ENCODE assay signal across 9 cellular contexts in the genomic region with DNA sequence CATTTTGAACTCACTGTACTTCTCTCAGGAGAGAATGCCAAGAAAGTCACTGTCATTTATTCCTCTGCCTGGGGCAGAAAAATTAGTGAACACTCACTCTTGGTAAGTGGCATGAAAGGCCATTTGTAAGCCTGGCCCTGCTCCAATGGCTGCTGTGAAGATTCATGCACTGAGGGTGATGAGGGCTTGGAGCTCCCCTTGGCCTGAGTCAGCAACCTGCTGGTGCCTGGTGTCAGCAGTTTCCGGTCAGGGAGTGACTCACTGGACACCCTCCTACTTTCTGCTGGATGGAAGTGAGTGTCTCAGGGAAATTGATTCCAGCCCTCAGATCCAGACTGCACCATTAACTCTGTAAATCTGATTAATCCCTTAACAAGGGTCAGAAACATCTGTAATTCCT. TPM values are rescaled to one million over a fixed set of nuclear protein-coding genes. Genes with fewer than 3 reads are reported as not detected.
DNase-seq lines count a peak whose midpoint lies in the region; ATAC-seq and TF ChIP-seq lines count a peak whose summit lies in the region.
"Had no signal": no experiment of that assay in that cellular context is flagged by ENCODE, and none has a peak within 500 bp of the region (broad histone marks: within the 10 kb centered on the region; RNA-seq: fewer than 3 reads in every experiment).

No MANE protein-coding gene starts in this region.

- no peak for TF ChIP-seq CTCF in choroid plexus epithelial cell (conservative IDR thresholded peaks at IDR 0.05; ENCODE audit: low read depth, low read length)
- TF ChIP-seq CTCF in colonic mucosa (IDR thresholded peaks at IDR 0.05), result no peak

- POLR2A ChIA-PET in naive thymus-derived CD4-positive, alpha-beta T cell (lab: Charles Lee), result no interaction called here
- POLR2A ChIA-PET in CD4-positive, alpha-beta memory T cell (lab: Charles Lee; ENCODE audit: partially characterized antibody), result no interaction called here

- ATAC-seq in naive thymus-derived CD4-positive, alpha-beta T cell, result peak; percentile 49
- no peak for ATAC-seq in HG02970 (IDR thresholded peaks at IDR 0.05; ENCODE audit: low FRiP score, unreplicated experiment)

- no peaks in the 10 kb centered on the region for H3K27me3 ChIP-seq in naive thymus-derived CD4-positive, alpha-beta T cell (ENCODE audit: control insufficient read depth in 2 of 2, insufficient read depth in 2 of 2, low read length in 2 of 2)
- no peaks in the 10 kb centered on the region for H3K27me3 ChIP-seq in colonic mucosa
- no peaks in the 10 kb centered on the region for H3K27me3 ChIP-seq in CD4-positive, alpha-beta memory T cell (ENCODE audit: insufficient read depth, low read length)

- peaks cover 0 to 9% (median 5%) of the 10 kb centered on the region in 5 donors for H3K27me3 Mint-ChIP-seq in naive thymus-derived CD4-positive, alpha-beta T cell
- H3K27me3 Mint-ChIP-seq in CD4-positive, alpha-beta memory T cell, result peaks cover 3 to 5% of the 10 kb centered on the region in 2 donors

- no peak overlapping the region for H3K9ac ChIP-seq in colonic mucosa (ENCODE audit: low read depth in 2 of 2, low read length in 2 of 2)

- DNase-seq in DMS53 treated with DMSO at 0.1 percent for 48 hours (lab: John Stamatoyannopoulos, UW; ENCODE audit: unreplicated experiment) (peak; percentile 17), NCI-H2196 (lab: John Stamatoyannopoulos, UW; ENCODE audit: unreplicated experiment) (peak; percentile 68), choroid plexus epithelial cell (ENCODE audit: low read depth) (peak; percentile 94), NCI-H2081 treated with DMSO at 0.1 percent for 48 hours (lab: John Stamatoyannopoulos, UW) (no peak), colonic mucosa (no peak)
- no peak for DNase-seq in naive thymus-derived CD4-positive, alpha-beta T cell
- no peak for DNase-seq in CD4-positive, alpha-beta memory T cell
- DNase-seq: activated CD4-positive, alpha-beta T cell treated with anti-CD3 and anti-CD28 coated beads, Interleukin-2, amount 10 ng/mL, durations not matched to agents 7 days and 5 days had no signal

- H3K4me1 Mint-ChIP-seq in naive thymus-derived CD4-positive, alpha-beta T cell, result no peaks in the 10 kb centered on the region
- no peaks in the 10 kb centered on the region for H3K4me1 Mint-ChIP-seq in CD4-positive, alpha-beta memory T cell
- H3K4me1 Mint-ChIP-seq: activated CD4-positive, alpha-beta T cell treated with anti-CD3 and anti-CD28 coated beads, Interleukin-2, amount 10 ng/mL, durations not matched to agents 7 days and 5 days had no signal

- H3K27ac ChIP-seq in naive thymus-derived CD4-positive, alpha-beta T cell (ENCODE audit: low read depth, low read length), result no peak overlapping the region
- H3K27ac ChIP-seq in colonic mucosa, result no peak overlapping the region
- no peak overlapping the region for H3K27ac ChIP-seq in CD4-positive, alpha-beta memory T cell (ENCODE audit: low read depth, low read length)

- peaks cover 0 to 11% (median 4%) of the 10 kb centered on the region in 5 donors for H3K36me3 Mint-ChIP-seq in naive thymus-derived CD4-positive, alpha-beta T cell
- H3K36me3 Mint-ChIP-seq in CD4-positive, alpha-beta memory T cell, result peaks cover 0 to 3% of the 10 kb centered on the region in 2 donors

- intact Hi-C loops in naive thymus-derived CD4-positive, alpha-beta T cell (cut with micrococcal nuclease), result no loop called here
- intact Hi-C loops in colonic mucosa (cut with DNase I), result no loop called here
- intact Hi-C loops in CD4-positive, alpha-beta memory T cell (cut with micrococcal nuclease), result no loop called here

- H3K9me3 ChIP-seq in naive thymus-derived CD4-positive, alpha-beta T cell (ENCODE audit: control insufficient read depth in 2 of 3, low read length in 3 of 3), result no peaks in the 10 kb centered on the region
- no peaks in the 10 kb centered on the region for H3K9me3 ChIP-seq in colonic mucosa
- no peaks in the 10 kb centered on the region for H3K9me3 ChIP-seq in CD4-positive, alpha-beta memory T cell (ENCODE audit: control insufficient read depth in 1 of 2, low read length in 2 of 2)

- no peaks in the 10 kb centered on the region for H3K36me3 ChIP-seq in naive thymus-derived CD4-positive, alpha-beta T cell (ENCODE audit: control insufficient read depth in 2 of 3, insufficient read depth in 3 of 3, low read length in 3 of 3)
- no peaks in the 10 kb centered on the region for H3K36me3 ChIP-seq in colonic mucosa
- H3K36me3 ChIP-seq in CD4-positive, alpha-beta memory T cell (ENCODE audit: insufficient read depth, low read length), result no peaks in the 10 kb centered on the region

- no peak overlapping the region for H3K4me3 ChIP-seq in choroid plexus epithelial cell (ENCODE audit: low read depth, low read length)
- no peak overlapping the region for H3K4me3 ChIP-seq in naive thymus-derived CD4-positive, alpha-beta T cell (ENCODE audit: low read length)
- no peak overlapping the region for H3K4me3 ChIP-seq in colonic mucosa
- H3K4me3 ChIP-seq in CD4-positive, alpha-beta memory T cell (ENCODE audit: low read length in 2 of 2), result no peak overlapping the region

- H3K9me3 Mint-ChIP-seq in naive thymus-derived CD4-positive, alpha-beta T cell, result peaks cover 0 to 21% (median 10%) of the 10 kb centered on the region in 11 donors
- H3K9me3 Mint-ChIP-seq in CD4-positive, alpha-beta memory T cell, result peaks cover 0 to 13% (median 8%) of the 10 kb centered on the region in 8 donors

- H3K4me3 Mint-ChIP-seq in naive thymus-derived CD4-positive, alpha-beta T cell, result no peak overlapping the region
- H3K4me3 Mint-ChIP-seq in CD4-positive, alpha-beta memory T cell, result no peak overlapping the region
- H3K4me3 Mint-ChIP-seq: activated CD4-positive, alpha-beta T cell treated with anti-CD3 and anti-CD28 coated beads, Interleukin-2, amount 10 ng/mL, durations not matched to agents 7 days and 5 days had no signal

- no peaks in the 10 kb centered on the region for H3K4me1 ChIP-seq in naive thymus-derived CD4-positive, alpha-beta T cell (ENCODE audit: control insufficient read depth in 2 of 2, insufficient read depth in 2 of 2, low read length in 2 of 2)
- no peaks in the 10 kb centered on the region for H3K4me1 ChIP-seq in colonic mucosa
- no peaks in the 10 kb centered on the region for H3K4me1 ChIP-seq in CD4-positive, alpha-beta memory T cell (ENCODE audit: insufficient read depth, low read length)

- H3K27ac Mint-ChIP-seq in naive thymus-derived CD4-positive, alpha-beta T cell, result no peak overlapping the region
- H3K27ac Mint-ChIP-seq in CD4-positive, alpha-beta memory T cell, result no peak overlapping the region
- H3K27ac Mint-ChIP-seq: activated CD4-positive, alpha-beta T cell treated with anti-CD3 and anti-CD28 coated beads, Interleukin-2, amount 10 ng/mL, durations not matched to agents 7 days and 5 days had no signal

- CTCF ChIA-PET in naive thymus-derived CD4-positive, alpha-beta T cell (lab: Charles Lee), result no interaction called here
- CTCF ChIA-PET in CD4-positive, alpha-beta memory T cell (lab: Charles Lee; ENCODE audit: partially characterized antibody), result no interaction called here

RNA-seq across cellular contexts. Expression of a gene that starts 37.6 kb away (rescaled TPM):
- 100 to 1,000 TPM; 194 to 673 (median 216) TPM for total RNA-seq in naive thymus-derived CD4-positive, alpha-beta T cell
- 100 to 1,000 TPM; 182 to 221 TPM for polyA plus RNA-seq in naive thymus-derived CD4-positive, alpha-beta T cell
- total RNA-seq in colonic mucosa, result 100 to 1,000 TPM in 1 of 2 donors, 10 to 100 TPM in 1; 98.8 to 140 TPM
- total RNA-seq in CD4-positive, alpha-beta memory T cell, result 100 to 1,000 TPM; 179 to 181 TPM
- 100 to 1,000 TPM; 121 to 178 TPM for polyA plus RNA-seq in CD4-positive, alpha-beta memory T cell

Comparison
In these comparisons a context has a peak if more than half of its experiments do, and no peak if none do; other contexts are left out.
1. DNase-seq: peak in DMS53 treated with DMSO at 0.1 percent for 48 hours (single experiment), NCI-H2196 (single experiment) and choroid plexus epithelial cell (single experiment); none in naive thymus-derived CD4-positive, alpha-beta T cell (0 of 9), NCI-H2081 treated with DMSO at 0.1 percent for 48 hours (single experiment), colonic mucosa (single experiment) and CD4-positive, alpha-beta memory T cell (0 of 5).